Comparison of ENCODE assay signal across 1 cellular context in the genomic region with DNA sequence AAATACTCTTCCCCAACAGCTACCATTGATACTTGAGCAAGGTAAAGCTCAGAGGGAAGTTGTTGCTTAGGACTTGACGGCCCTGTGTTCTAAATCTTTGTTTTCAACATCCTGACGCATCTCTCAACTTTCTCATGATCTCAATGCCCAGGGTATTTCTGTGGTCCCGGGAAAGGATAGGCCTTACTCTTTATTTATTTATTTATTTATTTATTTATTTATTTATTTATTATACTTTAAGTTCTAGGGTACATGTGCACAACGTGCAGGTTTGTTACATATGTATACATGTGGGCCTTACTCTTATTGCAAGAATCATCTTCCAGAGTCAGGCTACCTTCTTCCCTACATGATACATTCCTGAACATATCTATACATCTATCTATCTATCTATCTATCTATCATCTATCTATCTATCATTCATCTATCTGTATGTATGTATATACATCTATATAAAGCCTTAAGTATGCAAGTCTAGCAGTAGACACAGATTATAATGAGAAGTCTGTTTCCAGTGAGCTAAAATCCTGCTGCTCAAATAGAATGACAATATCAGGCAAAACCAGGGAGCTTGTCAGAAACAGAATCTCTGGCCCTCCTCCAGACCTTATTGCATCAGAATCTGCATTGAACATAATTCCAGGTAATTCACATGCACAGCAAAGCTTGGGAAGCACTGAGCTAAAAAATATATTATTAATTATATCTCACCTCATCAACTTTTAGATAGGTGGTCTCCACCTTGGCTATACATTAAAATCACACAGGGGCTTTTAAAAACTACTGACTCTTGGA.
TF ChIP-seq lines count a peak whose summit lies in the region.

No MANE protein-coding gene starts in this region.

TF ChIP-seq in HEK293, 187 proteins besides CTCF, POLR2A, EP300 and RAD21 (continued from another document):
- TF ChIP-seq, protein P1, sequence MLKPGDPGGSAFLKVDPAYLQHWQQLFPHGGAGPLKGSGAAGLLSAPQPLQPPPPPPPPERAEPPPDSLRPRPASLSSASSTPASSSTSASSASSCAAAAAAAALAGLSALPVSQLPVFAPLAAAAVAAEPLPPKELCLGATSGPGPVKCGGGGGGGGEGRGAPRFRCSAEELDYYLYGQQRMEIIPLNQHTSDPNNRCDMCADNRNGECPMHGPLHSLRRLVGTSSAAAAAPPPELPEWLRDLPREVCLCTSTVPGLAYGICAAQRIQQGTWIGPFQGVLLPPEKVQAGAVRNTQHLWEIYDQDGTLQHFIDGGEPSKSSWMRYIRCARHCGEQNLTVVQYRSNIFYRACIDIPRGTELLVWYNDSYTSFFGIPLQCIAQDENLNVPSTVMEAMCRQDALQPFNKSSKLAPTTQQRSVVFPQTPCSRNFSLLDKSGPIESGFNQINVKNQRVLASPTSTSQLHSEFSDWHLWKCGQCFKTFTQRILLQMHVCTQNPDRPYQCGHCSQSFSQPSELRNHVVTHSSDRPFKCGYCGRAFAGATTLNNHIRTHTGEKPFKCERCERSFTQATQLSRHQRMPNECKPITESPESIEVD (tag by site-specific recombination; IDR thresholded peaks at IDR 0.05): no peak
- TF ChIP-seq ZNF423 (tag by site-specific recombination; IDR thresholded peaks at IDR 0.05) (no peak), ZNF510 (tag by site-specific recombination; IDR thresholded peaks at IDR 0.05; ENCODE audit: insufficient replicate concordance) (peak; percentile 40), ZBTB11 (tag by site-specific recombination; conservative IDR thresholded peaks at IDR 0.05; ENCODE audit: low read depth) (peak; percentile 67), ZNF514 (tag by site-specific recombination; IDR thresholded peaks at IDR 0.05) (no peak)
